2 cellular contexts compared by ENCODE assay signal in genomic region chr2:157405398-157405797, GRCh38. TPM values are rescaled to one million over a fixed set of nuclear protein-coding genes. Genes with fewer than 3 reads are reported as not detected.
"Had no signal": no experiment of that assay in that cellular context is flagged by ENCODE, and none has a peak within 500 bp of the region (broad histone marks: within the 10 kb centered on the region; RNA-seq: fewer than 3 reads in every experiment).

No MANE protein-coding gene starts in this region.

RNA-seq across cellular contexts. Expression of gene CYTIP, which starts 38.5 kb away (rescaled TPM):
- total RNA-seq: endothelial cell of umbilical vein, lung microvascular endothelial cell had no signal
- polyA plus RNA-seq: endothelial cell of umbilical vein had no signal
